In genomic region chr15:99095626-99096025, GRCh38 we compare ENCODE assay signal across 2 cellular contexts.
A peak's percentile ranks its signal among the peaks of the same experiment; 100 is the strongest.
TF ChIP-seq lines count a peak whose summit lies in the region.

No MANE protein-coding gene starts in this region.

TF ChIP-seq in GM23338, 12 proteins besides CTCF, POLR2A, EP300 and RAD21:
- TF ChIP-seq JUNB (IDR thresholded peaks at IDR 0.05; ENCODE audit: unreplicated experiment): no peak
- no peak for TF ChIP-seq POLR2AphosphoS5 (IDR thresholded peaks at IDR 0.05; ENCODE audit: low read depth)
- TF ChIP-seq, protein P1, sequence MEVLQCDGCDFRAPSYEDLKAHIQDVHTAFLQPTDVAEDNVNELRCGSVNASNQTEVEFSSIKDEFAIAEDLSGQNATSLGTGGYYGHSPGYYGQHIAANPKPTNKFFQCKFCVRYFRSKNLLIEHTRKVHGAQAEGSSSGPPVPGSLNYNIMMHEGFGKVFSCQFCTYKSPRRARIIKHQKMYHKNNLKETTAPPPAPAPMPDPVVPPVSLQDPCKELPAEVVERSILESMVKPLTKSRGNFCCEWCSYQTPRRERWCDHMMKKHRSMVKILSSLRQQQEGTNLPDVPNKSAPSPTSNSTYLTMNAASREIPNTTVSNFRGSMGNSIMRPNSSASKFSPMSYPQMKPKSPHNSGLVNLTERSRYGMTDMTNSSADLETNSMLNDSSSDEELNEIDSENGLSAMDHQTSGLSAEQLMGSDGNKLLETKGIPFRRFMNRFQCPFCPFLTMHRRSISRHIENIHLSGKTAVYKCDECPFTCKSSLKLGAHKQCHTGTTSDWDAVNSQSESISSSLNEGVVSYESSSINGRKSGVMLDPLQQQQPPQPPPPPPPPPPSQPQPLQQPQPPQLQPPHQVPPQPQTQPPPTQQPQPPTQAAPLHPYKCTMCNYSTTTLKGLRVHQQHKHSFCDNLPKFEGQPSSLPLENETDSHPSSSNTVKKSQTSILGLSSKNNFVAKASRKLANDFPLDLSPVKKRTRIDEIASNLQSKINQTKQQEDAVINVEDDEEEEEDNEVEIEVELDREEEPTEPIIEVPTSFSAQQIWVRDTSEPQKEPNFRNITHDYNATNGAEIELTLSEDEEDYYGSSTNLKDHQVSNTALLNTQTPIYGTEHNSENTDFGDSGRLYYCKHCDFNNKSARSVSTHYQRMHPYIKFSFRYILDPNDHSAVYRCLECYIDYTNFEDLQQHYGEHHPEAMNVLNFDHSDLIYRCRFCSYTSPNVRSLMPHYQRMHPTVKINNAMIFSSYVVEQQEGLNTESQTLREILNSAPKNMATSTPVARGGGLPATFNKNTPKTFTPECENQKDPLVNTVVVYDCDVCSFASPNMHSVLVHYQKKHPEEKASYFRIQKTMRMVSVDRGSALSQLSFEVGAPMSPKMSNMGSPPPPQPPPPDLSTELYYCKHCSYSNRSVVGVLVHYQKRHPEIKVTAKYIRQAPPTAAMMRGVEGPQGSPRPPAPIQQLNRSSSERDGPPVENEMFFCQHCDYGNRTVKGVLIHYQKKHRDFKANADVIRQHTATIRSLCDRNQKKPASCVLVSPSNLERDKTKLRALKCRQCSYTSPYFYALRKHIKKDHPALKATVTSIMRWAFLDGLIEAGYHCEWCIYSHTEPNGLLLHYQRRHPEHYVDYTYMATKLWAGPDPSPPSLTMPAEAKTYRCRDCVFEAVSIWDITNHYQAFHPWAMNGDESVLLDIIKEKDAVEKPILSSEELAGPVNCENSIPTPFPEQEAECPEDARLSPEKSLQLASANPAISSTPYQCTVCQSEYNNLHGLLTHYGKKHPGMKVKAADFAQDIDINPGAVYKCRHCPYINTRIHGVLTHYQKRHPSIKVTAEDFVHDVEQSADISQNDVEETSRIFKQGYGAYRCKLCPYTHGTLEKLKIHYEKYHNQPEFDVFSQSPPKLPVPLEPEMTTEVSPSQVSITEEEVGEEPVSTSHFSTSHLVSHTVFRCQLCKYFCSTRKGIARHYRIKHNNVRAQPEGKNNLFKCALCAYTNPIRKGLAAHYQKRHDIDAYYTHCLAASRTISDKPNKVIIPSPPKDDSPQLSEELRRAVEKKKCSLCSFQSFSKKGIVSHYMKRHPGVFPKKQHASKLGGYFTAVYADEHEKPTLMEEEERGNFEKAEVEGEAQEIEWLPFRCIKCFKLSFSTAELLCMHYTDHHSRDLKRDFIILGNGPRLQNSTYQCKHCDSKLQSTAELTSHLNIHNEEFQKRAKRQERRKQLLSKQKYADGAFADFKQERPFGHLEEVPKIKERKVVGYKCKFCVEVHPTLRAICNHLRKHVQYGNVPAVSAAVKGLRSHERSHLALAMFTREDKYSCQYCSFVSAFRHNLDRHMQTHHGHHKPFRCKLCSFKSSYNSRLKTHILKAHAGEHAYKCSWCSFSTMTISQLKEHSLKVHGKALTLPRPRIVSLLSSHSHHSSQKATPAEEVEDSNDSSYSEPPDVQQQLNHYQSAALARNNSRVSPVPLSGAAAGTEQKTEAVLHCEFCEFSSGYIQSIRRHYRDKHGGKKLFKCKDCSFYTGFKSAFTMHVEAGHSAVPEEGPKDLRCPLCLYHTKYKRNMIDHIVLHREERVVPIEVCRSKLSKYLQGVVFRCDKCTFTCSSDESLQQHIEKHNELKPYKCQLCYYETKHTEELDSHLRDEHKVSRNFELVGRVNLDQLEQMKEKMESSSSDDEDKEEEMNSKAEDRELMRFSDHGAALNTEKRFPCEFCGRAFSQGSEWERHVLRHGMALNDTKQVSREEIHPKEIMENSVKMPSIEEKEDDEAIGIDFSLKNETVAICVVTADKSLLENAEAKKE (CRISPR knock-in tag; IDR thresholded peaks at IDR 0.05): no peak
- TF ChIP-seq NANOG (IDR thresholded peaks at IDR 0.05; ENCODE audit: borderline replicate concordance): no peak
- TF ChIP-seq STAT1 (IDR thresholded peaks at IDR 0.05; ENCODE audit: unreplicated experiment): no peak
- no peak for TF ChIP-seq CREB1 (CRISPR knock-in tag; IDR thresholded peaks at IDR 0.05; ENCODE audit: low read depth)
- TF ChIP-seq EZH2phosphoT487 (IDR thresholded peaks at IDR 0.05; ENCODE audit: unreplicated experiment): no peak
- no peak for TF ChIP-seq ZNF331 (CRISPR knock-in tag; IDR thresholded peaks at IDR 0.05; ENCODE audit: low read depth)
- no peak for TF ChIP-seq ETS1 (IDR thresholded peaks at IDR 0.05)
- TF ChIP-seq, protein P2, sequence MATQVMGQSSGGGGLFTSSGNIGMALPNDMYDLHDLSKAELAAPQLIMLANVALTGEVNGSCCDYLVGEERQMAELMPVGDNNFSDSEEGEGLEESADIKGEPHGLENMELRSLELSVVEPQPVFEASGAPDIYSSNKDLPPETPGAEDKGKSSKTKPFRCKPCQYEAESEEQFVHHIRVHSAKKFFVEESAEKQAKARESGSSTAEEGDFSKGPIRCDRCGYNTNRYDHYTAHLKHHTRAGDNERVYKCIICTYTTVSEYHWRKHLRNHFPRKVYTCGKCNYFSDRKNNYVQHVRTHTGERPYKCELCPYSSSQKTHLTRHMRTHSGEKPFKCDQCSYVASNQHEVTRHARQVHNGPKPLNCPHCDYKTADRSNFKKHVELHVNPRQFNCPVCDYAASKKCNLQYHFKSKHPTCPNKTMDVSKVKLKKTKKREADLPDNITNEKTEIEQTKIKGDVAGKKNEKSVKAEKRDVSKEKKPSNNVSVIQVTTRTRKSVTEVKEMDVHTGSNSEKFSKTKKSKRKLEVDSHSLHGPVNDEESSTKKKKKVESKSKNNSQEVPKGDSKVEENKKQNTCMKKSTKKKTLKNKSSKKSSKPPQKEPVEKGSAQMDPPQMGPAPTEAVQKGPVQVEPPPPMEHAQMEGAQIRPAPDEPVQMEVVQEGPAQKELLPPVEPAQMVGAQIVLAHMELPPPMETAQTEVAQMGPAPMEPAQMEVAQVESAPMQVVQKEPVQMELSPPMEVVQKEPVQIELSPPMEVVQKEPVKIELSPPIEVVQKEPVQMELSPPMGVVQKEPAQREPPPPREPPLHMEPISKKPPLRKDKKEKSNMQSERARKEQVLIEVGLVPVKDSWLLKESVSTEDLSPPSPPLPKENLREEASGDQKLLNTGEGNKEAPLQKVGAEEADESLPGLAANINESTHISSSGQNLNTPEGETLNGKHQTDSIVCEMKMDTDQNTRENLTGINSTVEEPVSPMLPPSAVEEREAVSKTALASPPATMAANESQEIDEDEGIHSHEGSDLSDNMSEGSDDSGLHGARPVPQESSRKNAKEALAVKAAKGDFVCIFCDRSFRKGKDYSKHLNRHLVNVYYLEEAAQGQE (IDR thresholded peaks at IDR 0.05; ENCODE audit: unreplicated experiment): no peak
- TF ChIP-seq ZNF114 (CRISPR knock-in tag; IDR thresholded peaks at IDR 0.05): no peak
- TF ChIP-seq EZH2 (IDR thresholded peaks at IDR 0.05; ENCODE audit: low read depth, unreplicated experiment): no peak
TF ChIP-seq in GM23338: peak in this region for 0.

TF ChIP-seq in HEK293T, 16 proteins besides CTCF, POLR2A, EP300 and RAD21 (continued from another document):
- TF ChIP-seq PKNOX1 (IDR thresholded peaks at IDR 0.05) (peak; percentile 67; the same call in 1 of the 2 replicates), SUZ12 (IDR thresholded peaks at IDR 0.05) (no peak)
